In the genomic region with DNA sequence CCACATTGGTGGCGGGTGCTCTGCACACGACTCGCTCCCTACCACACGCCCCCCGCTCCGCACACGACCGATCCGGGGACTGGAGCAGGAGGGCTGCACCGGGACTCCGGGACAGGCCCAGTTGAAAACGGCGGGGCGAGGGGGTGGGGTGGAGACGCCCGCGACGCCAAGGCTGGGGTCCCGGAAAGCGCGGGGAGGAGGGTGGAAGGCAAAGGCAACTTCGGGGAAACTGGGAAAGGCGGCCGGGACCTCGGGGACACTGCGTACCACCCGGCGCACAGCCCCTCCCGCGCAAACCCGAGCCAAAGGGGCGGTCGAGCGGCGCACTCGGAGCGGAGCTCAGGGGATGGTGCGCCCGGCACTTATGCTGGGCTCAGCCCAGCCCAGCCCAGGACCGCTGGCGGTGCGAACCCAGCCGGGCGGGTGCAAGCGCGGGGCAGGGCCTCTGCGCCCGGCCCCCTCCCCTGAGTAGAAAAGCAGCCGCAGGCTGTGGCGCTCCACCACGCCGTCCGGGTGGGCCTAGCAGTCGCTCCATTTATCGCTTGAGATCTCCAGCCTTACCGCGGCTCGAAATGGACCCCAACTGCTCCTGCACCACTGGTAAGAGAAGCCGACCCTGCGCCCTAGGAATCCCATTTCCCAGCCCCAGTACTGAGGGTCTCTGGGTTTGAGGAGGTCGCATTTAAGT, we compare ENCODE assay signal across 9 cellular contexts. TPM values are rescaled to one million over a fixed set of nuclear protein-coding genes. Genes with fewer than 3 reads are reported as not detected.
DNase-seq lines count a peak whose midpoint lies in the region; ATAC-seq and TF ChIP-seq lines count a peak whose summit lies in the region.
"Had no signal": no experiment of that assay in that cellular context is flagged by ENCODE, and none has a peak within 500 bp of the region (broad histone marks: within the 10 kb centered on the region; RNA-seq: fewer than 3 reads in every experiment).

MT1M (plus strand) TSS at position 500 of the 688 bp plus-strand sequence; CDS start at position 573, 73 bp downstream.

- no peak for DNase-seq in activated naive CD4-positive, alpha-beta T cell treated with anti-CD3 and anti-CD28 coated beads, Interleukin-2, amount 10 ng/mL, durations not matched to agents 7 days and 5 days
- DNase-seq in activated naive CD4-positive, alpha-beta T cell (lab: John Stamatoyannopoulos, UW) = no peak
- no peak for DNase-seq in effector memory CD8-positive, alpha-beta T cell
- DNase-seq in mesenteric fat pad (ENCODE audit: low spot score) (peak; percentile 93), tibial artery (peak; percentile 73 to 91)
- no peak for DNase-seq in central memory CD4-positive, alpha-beta T cell
- no peak for DNase-seq in stimulated activated CD4-positive, alpha-beta T cell treated with anti-CD3 and anti-CD28 coated beads, Interleukin-12 subunit alpha, Interleukin-12 subunit beta, amount 100 ng/mL, for 4 hours
- no peak for DNase-seq in stimulated activated CD4-positive, alpha-beta T cell treated with anti-CD3 and anti-CD28 coated beads, Interleukin-2, amount 100 ng/mL, for 48 hours

- peaks cover 93% of the 10 kb centered on the region for H3K27me3 Mint-ChIP-seq in activated naive CD4-positive, alpha-beta T cell treated with anti-CD3 and anti-CD28 coated beads, Interleukin-2, amount 10 ng/mL, durations not matched to agents 7 days and 5 days
- peaks cover 54 to 83% of the 10 kb centered on the region in 2 donors for H3K27me3 Mint-ChIP-seq in effector memory CD8-positive, alpha-beta T cell

- intact Hi-C loops in tibial artery (cut with DNase I; ENCODE audit: low total_unique reads) = no loop called here

- peak; percentile 63 for ATAC-seq in effector memory CD8-positive, alpha-beta T cell (replicated peaks)

- no peak for TF ChIP-seq CTCF in tibial artery (IDR thresholded peaks at IDR 0.05)

- no peak within 1 kb of the TSS for H3K27ac Mint-ChIP-seq in activated naive CD4-positive, alpha-beta T cell treated with anti-CD3 and anti-CD28 coated beads, Interleukin-2, amount 10 ng/mL, durations not matched to agents 7 days and 5 days
- no peak within 1 kb of the TSS for H3K27ac Mint-ChIP-seq in effector memory CD8-positive, alpha-beta T cell

- CTCF ChIA-PET in activated naive CD4-positive, alpha-beta T cell treated with anti-CD3 and anti-CD28 coated beads, Interleukin-2, amount 10 ng/mL, durations not matched to agents 7 days and 5 days (lab: Charles Lee) = no interaction called here

- no peaks in the 10 kb centered on the region for H3K9me3 ChIP-seq in tibial artery

- no peaks in the 10 kb centered on the region for H3K36me3 Mint-ChIP-seq in activated naive CD4-positive, alpha-beta T cell treated with anti-CD3 and anti-CD28 coated beads, Interleukin-2, amount 10 ng/mL, durations not matched to agents 7 days and 5 days
- H3K36me3 Mint-ChIP-seq in effector memory CD8-positive, alpha-beta T cell (ENCODE audit: insufficient read depth) = no peaks in the 10 kb centered on the region

- peaks cover 0 to 53% (median 18%) of the 10 kb centered on the region in 4 donors for H3K4me1 ChIP-seq in tibial artery

- no peaks in the 10 kb centered on the region for H3K27me3 ChIP-seq in tibial artery

- H3K36me3 ChIP-seq in tibial artery = no peaks in the 10 kb centered on the region

- H3K9me3 Mint-ChIP-seq in activated naive CD4-positive, alpha-beta T cell treated with anti-CD3 and anti-CD28 coated beads, Interleukin-2, amount 10 ng/mL, durations not matched to agents 7 days and 5 days = no peaks in the 10 kb centered on the region
- H3K9me3 Mint-ChIP-seq in effector memory CD8-positive, alpha-beta T cell = no peaks in the 10 kb centered on the region

- peak within 1 kb of the TSS; percentile 39 for H3K4me3 Mint-ChIP-seq in activated naive CD4-positive, alpha-beta T cell treated with anti-CD3 and anti-CD28 coated beads, Interleukin-2, amount 10 ng/mL, durations not matched to agents 7 days and 5 days
- H3K4me3 Mint-ChIP-seq in effector memory CD8-positive, alpha-beta T cell = peak within 1 kb of the TSS; percentile 63 to 71

- H3K4me1 Mint-ChIP-seq in activated naive CD4-positive, alpha-beta T cell treated with anti-CD3 and anti-CD28 coated beads, Interleukin-2, amount 10 ng/mL, durations not matched to agents 7 days and 5 days = peaks cover 32% of the 10 kb centered on the region
- peaks cover 10 to 17% of the 10 kb centered on the region in 2 donors for H3K4me1 Mint-ChIP-seq in effector memory CD8-positive, alpha-beta T cell (ENCODE audit: low read depth in 2 of 2)

- peak within 1 kb of the TSS; percentile 64 to 67 for H3K4me3 ChIP-seq in tibial artery

- peak within 1 kb of the TSS; percentile 77 to 95 for H3K27ac ChIP-seq in tibial artery

RNA-seq across cellular contexts. Expression of gene MT1M, which starts in this region (rescaled TPM):
- 367 TPM for total RNA-seq in mesenteric fat pad
- total RNA-seq: T-helper 2 cell treated with Interferon-gamma antibody and Interleukin-4, amounts not matched to agents 100 ng/mL and 5 ng/mL, for 36 hours had no signal

Comparison
In these comparisons a context has a peak if more than half of its experiments do, and no peak if none do; other contexts are left out.
1. DNase-seq: peak in mesenteric fat pad (single experiment) and tibial artery (2 of 2); none in activated naive CD4-positive, alpha-beta T cell treated with anti-CD3 and anti-CD28 coated beads, Interleukin-2, amount 10 ng/mL, durations not matched to agents 7 days and 5 days (single experiment), activated naive CD4-positive, alpha-beta T cell (0 of 4), effector memory CD8-positive, alpha-beta T cell (0 of 3), central memory CD4-positive, alpha-beta T cell (single experiment), stimulated activated CD4-positive, alpha-beta T cell treated with anti-CD3 and anti-CD28 coated beads, Interleukin-12 subunit alpha, Interleukin-12 subunit beta, amount 100 ng/mL, for 4 hours (single experiment) and stimulated activated CD4-positive, alpha-beta T cell treated with anti-CD3 and anti-CD28 coated beads, Interleukin-2, amount 100 ng/mL, for 48 hours (0 of 2).